In genomic region chr2:179751184-179751809, GRCh38 we compare ENCODE assay signal across 8 cellular contexts.
A peak's percentile ranks its signal among the peaks of the same experiment; 100 is the strongest.
DNase-seq lines count a peak whose midpoint lies in the region; ATAC-seq and TF ChIP-seq lines count a peak whose summit lies in the region.

No MANE protein-coding gene starts in this region.

- no peak for TF ChIP-seq POLR2A in stomach (IDR thresholded peaks at IDR 0.05)

- intact Hi-C loops in stomach (cut with DNase I; ENCODE audit: low total_unique reads) = loop anchor here (5.0 kb wide), 1 partner anchor 329 kb away; no protein-coding TSS in a partner anchor

- H3K4me1 ChIP-seq in stomach = no peaks in the 10 kb centered on the region

- H3K9me3 ChIP-seq in stomach = no peaks in the 10 kb centered on the region

- no peak overlapping the region for H3K27ac ChIP-seq in stomach

- 8 to 13% (median 13%) methylated on average over 4 of the region's 4 CpGs for WGBS in stomach, 5 donors

- DNase-seq in GM03348 (ENCODE audit: low spot score) = peak; percentile 54
- DNase-seq in HuH-7.5 (ENCODE audit: low spot score) = peak; percentile 9
- peak; percentile 57 for DNase-seq in RKO (ENCODE audit: low spot score)
- peak; percentile 64 for DNase-seq in fibroblast of the aortic adventitia (ENCODE audit: low read depth)
- no peak for DNase-seq in stomach
- DNase-seq in ureter (ENCODE audit: low spot score) = no peak

- TF ChIP-seq CTCF in fibroblast of the aortic adventitia (IDR thresholded peaks at IDR 0.05; ENCODE audit: insufficient read depth, low read length) (peak; percentile 60), stomach (IDR thresholded peaks at IDR 0.05) (peak in 5 of 7 experiments; percentile 30 to 62 (median 54))

- no peaks in the 10 kb centered on the region for H3K27me3 ChIP-seq in stomach

- no peak for ATAC-seq in HG03442 (IDR thresholded peaks at IDR 0.05; ENCODE audit: unreplicated experiment)
- no peak for ATAC-seq in HG03108 (IDR thresholded peaks at IDR 0.05; ENCODE audit: unreplicated experiment)

- no peaks in the 10 kb centered on the region for H3K36me3 ChIP-seq in stomach

- no peak for TF ChIP-seq EP300 in stomach (IDR thresholded peaks at IDR 0.05)

- H3K4me3 ChIP-seq in fibroblast of the aortic adventitia (ENCODE audit: low read depth, low read length) = no peak overlapping the region
- H3K4me3 ChIP-seq in stomach = no peak overlapping the region

Comparison
In these comparisons a context has a peak if more than half of its experiments do, and no peak if none do; other contexts are left out.
1. DNase-seq: peak in GM03348 (single experiment), HuH-7.5 (single experiment), RKO (single experiment) and fibroblast of the aortic adventitia (single experiment); none in stomach (single experiment) and ureter (single experiment).